Comparison of ENCODE assay signal across 1 cellular context in genomic region chr1:21781971-21782867, GRCh38.
A peak's percentile ranks its signal among the peaks of the same experiment; 100 is the strongest.
TF ChIP-seq lines count a peak whose summit lies in the region.

No MANE protein-coding gene starts in this region.

TF ChIP-seq in HEK293, 187 proteins besides CTCF, POLR2A, EP300 and RAD21 (continued from another document and continues in another):
- TF ChIP-seq ZBTB44 (tag by site-specific recombination; IDR thresholded peaks at IDR 0.05) = no peak
- TF ChIP-seq AEBP2 (tag by site-specific recombination; IDR thresholded peaks at IDR 0.05; ENCODE audit: borderline replicate concordance) = no peak
- TF ChIP-seq ZNF335 (tag by site-specific recombination; conservative IDR thresholded peaks at IDR 0.05) = peak; percentile 49
- TF ChIP-seq KLF17 (tag by site-specific recombination; IDR thresholded peaks at IDR 0.05) = peak; percentile 84
- TF ChIP-seq ZNF654 (tag by site-specific recombination; IDR thresholded peaks at IDR 0.05; ENCODE audit: low read depth) = peak; percentile 31
- TF ChIP-seq ZNF214 (tag by site-specific recombination; IDR thresholded peaks at IDR 0.05; ENCODE audit: borderline replicate concordance) = no peak
- no peak for TF ChIP-seq ZNF658 (tag by site-specific recombination; IDR thresholded peaks at IDR 0.05)
- no peak for TF ChIP-seq ZNF473 (tag by site-specific recombination; IDR thresholded peaks at IDR 0.05)
- no peak for TF ChIP-seq ZNF548 (tag by site-specific recombination; IDR thresholded peaks at IDR 0.05)
- TF ChIP-seq KLF8 (tag by site-specific recombination; IDR thresholded peaks at IDR 0.05) = no peak
- TF ChIP-seq ZBTB48 (tag by site-specific recombination; IDR thresholded peaks at IDR 0.05) = no peak; the same call in 1 of the 2 replicates
- TF ChIP-seq PRDM6 (tag by site-specific recombination; IDR thresholded peaks at IDR 0.05) = no peak
- no peak for TF ChIP-seq ZNF558 (tag by site-specific recombination; IDR thresholded peaks at IDR 0.05)
- no peak for TF ChIP-seq EGR2 (tag by site-specific recombination; IDR thresholded peaks at IDR 0.05; ENCODE audit: low read depth)
- no peak for TF ChIP-seq SCRT2 (tag by site-specific recombination; IDR thresholded peaks at IDR 0.05)
- TF ChIP-seq ZNF138 (tag by site-specific recombination; IDR thresholded peaks at IDR 0.05; ENCODE audit: borderline replicate concordance) = no peak
- no peak for TF ChIP-seq ZBTB49 (tag by site-specific recombination; IDR thresholded peaks at IDR 0.05; ENCODE audit: low read depth)
- peak; percentile 49; the same call in 1 of the 2 replicates for TF ChIP-seq ZNF366 (tag by site-specific recombination; conservative IDR thresholded peaks at IDR 0.05)
- TF ChIP-seq PATZ1 (tag by site-specific recombination; IDR thresholded peaks at IDR 0.05) = peak; percentile 39
- TF ChIP-seq ZNF148 (tag by site-specific recombination; IDR thresholded peaks at IDR 0.05; ENCODE audit: borderline replicate concordance) = no peak
- no peak for TF ChIP-seq ZNF555 (tag by site-specific recombination; conservative IDR thresholded peaks at IDR 0.05)
- no peak for TF ChIP-seq BCL6B (tag by site-specific recombination; IDR thresholded peaks at IDR 0.05)
- no peak for TF ChIP-seq KLF9 (tag by site-specific recombination; IDR thresholded peaks at IDR 0.05; ENCODE audit: low read depth)
- no peak for TF ChIP-seq ZNF610 (tag by site-specific recombination; IDR thresholded peaks at IDR 0.05; ENCODE audit: borderline replicate concordance)
- no peak for TF ChIP-seq ZNF221 (tag by site-specific recombination; IDR thresholded peaks at IDR 0.05; ENCODE audit: borderline replicate concordance)
- 0 out of 2 replicates have a peak, but pooled peaks have one; percentile 9 for TF ChIP-seq ZNF184 (tag by site-specific recombination; IDR thresholded peaks at IDR 0.05)
- TF ChIP-seq TSHZ1 (tag by site-specific recombination; IDR thresholded peaks at IDR 0.05; ENCODE audit: borderline replicate concordance) = no peak
- peak; percentile 13; the same call in 1 of the 2 replicates for TF ChIP-seq ZNF10 (tag by site-specific recombination; IDR thresholded peaks at IDR 0.05)
- TF ChIP-seq ZNF174 (tag by site-specific recombination; IDR thresholded peaks at IDR 0.05) = no peak
- no peak for TF ChIP-seq ZFP41 (tag by site-specific recombination; IDR thresholded peaks at IDR 0.05; ENCODE audit: borderline replicate concordance)
- no peak for TF ChIP-seq ZNF274 (IDR thresholded peaks at IDR 0.05; ENCODE audit: low read length)
- no peak for TF ChIP-seq ZNF274 (tag by site-specific recombination; IDR thresholded peaks at IDR 0.05; ENCODE audit: borderline replicate concordance)
- no peak for TF ChIP-seq ZNF292 (tag by site-specific recombination; IDR thresholded peaks at IDR 0.05; ENCODE audit: borderline replicate concordance, low read depth)
- TF ChIP-seq KLF16 (tag by site-specific recombination; IDR thresholded peaks at IDR 0.05) = no peak
- TF ChIP-seq ZBTB1 (tag by site-specific recombination; IDR thresholded peaks at IDR 0.05) = no peak
- no peak for TF ChIP-seq ZNF830 (tag by site-specific recombination; IDR thresholded peaks at IDR 0.05; ENCODE audit: low read depth)
- TF ChIP-seq INSM2 (tag by site-specific recombination; IDR thresholded peaks at IDR 0.05) = no peak
- TF ChIP-seq PBX3 (CRISPR knock-in tag; IDR thresholded peaks at IDR 0.05) = no peak
- no peak for TF ChIP-seq KLF1 (tag by site-specific recombination; IDR thresholded peaks at IDR 0.05)
